ENCODE assay signal across 9 cellular contexts in genomic region chr11:48081151-48082010, GRCh38.
DNase-seq lines count a peak whose midpoint lies in the region; ATAC-seq, FAIRE-seq and TF ChIP-seq lines count a peak whose summit lies in the region.
"Had no signal": no experiment of that assay in that cellular context is flagged by ENCODE, and none has a peak within 500 bp of the region (broad histone marks: within the 10 kb centered on the region; RNA-seq: fewer than 3 reads in every experiment).

No MANE protein-coding gene starts in this region.

- H3K27me3 Mint-ChIP-seq in activated CD4-positive, alpha-beta memory T cell treated with anti-CD3 and anti-CD28 coated beads, Interleukin-2, amount 10 ng/mL, durations not matched to agents 7 days and 5 days: no peaks in the 10 kb centered on the region
- H3K27me3 Mint-ChIP-seq: IgD-negative memory B cell had no signal

- POLR2A ChIA-PET in activated CD4-positive, alpha-beta memory T cell treated with anti-CD3 and anti-CD28 coated beads, Interleukin-2, amount 10 ng/mL, durations not matched to agents 7 days and 5 days (lab: Charles Lee): interaction anchor here (1.0 to 1.6 kb wide), 5 partner anchors 24 to 80 kb away, joined by 3 to 5 read pairs (median 4); no protein-coding TSS in a partner anchor

- H3K4me1 Mint-ChIP-seq in activated CD4-positive, alpha-beta memory T cell treated with anti-CD3 and anti-CD28 coated beads, Interleukin-2, amount 10 ng/mL, durations not matched to agents 7 days and 5 days: peaks cover 52% of the 10 kb centered on the region

- no peak overlapping the region for H3K4me3 ChIP-seq in HL-60 (replicated peaks; ENCODE audit: insufficient read depth, low read length)
- no peak overlapping the region for H3K4me3 ChIP-seq in small intestine (ENCODE audit: low read depth in 1 of 2, low read length in 2 of 2)

- CTCF ChIA-PET in activated CD4-positive, alpha-beta memory T cell treated with anti-CD3 and anti-CD28 coated beads, Interleukin-2, amount 10 ng/mL, durations not matched to agents 7 days and 5 days (lab: Charles Lee): interaction anchor here (0.7 kb wide), 1 partner anchor 25 kb away, joined by 5 read pairs; no protein-coding TSS in a partner anchor

- H3K27ac Mint-ChIP-seq in activated CD4-positive, alpha-beta memory T cell treated with anti-CD3 and anti-CD28 coated beads, Interleukin-2, amount 10 ng/mL, durations not matched to agents 7 days and 5 days: peak overlapping the region; percentile 31

- TF ChIP-seq CTCF in HL-60 (IDR thresholded peaks at IDR 0.05; ENCODE audit: insufficient read depth, low read length): no peak

- DNase-seq in HL-60 (ENCODE audit: low read depth in 1 of 2, low spot score in 1 of 2) (peak; percentile 43 to 51), glomerular visceral epithelial cell (ENCODE audit: extremely low spot score) (peak; percentile 90), posterior vena cava (ENCODE audit: low spot score) (peak; percentile 95), small intestine (no peak)
- DNase-seq in activated CD4-positive, alpha-beta memory T cell treated with anti-CD3 and anti-CD28 coated beads, Interleukin-2, amount 10 ng/mL, durations not matched to agents 7 days and 5 days: peak; percentile 29
- DNase-seq in NK-92 treated with Interleukin-12 subunit alpha and Interleukin-12 subunit beta, amount 100 ng/mL, for 24 hours (lab: John Stamatoyannopoulos, UW): no peak

- H3K36me3 Mint-ChIP-seq in activated CD4-positive, alpha-beta memory T cell treated with anti-CD3 and anti-CD28 coated beads, Interleukin-2, amount 10 ng/mL, durations not matched to agents 7 days and 5 days (ENCODE audit: low read depth): peaks cover 58% of the 10 kb centered on the region

- intact Hi-C loops in posterior vena cava (cut with DNase I): loop anchor here in 1 of 2 donors (10.0 kb wide), 1 partner anchor 97 kb away; the partner anchor contains the start of gene PTPRJ

- ATAC-seq in HG03159 (IDR thresholded peaks at IDR 0.05; ENCODE audit: unreplicated experiment): no peak
- no peak for ATAC-seq in HG03521 (IDR thresholded peaks at IDR 0.05; ENCODE audit: unreplicated experiment)

- H3K4me1 ChIP-seq in small intestine (ENCODE audit: control insufficient read depth in 2 of 2, insufficient read depth in 1 of 2, low read depth in 1 of 2, low read length in 1 of 2): no peaks in the 10 kb centered on the region

- H3K27ac ChIP-seq in HL-60 (replicated peaks) (no peak overlapping the region), small intestine (ENCODE audit: low read depth in 1 of 2, low read length in 1 of 2) (no peak overlapping the region)

- WGBS in small intestine, 3 donors: 51 to 75% (median 60%) methylated on average over 19 of the region's 19 CpGs

- H3K36me3 ChIP-seq in small intestine (ENCODE audit: control insufficient read depth in 2 of 2, insufficient read depth in 2 of 2, low read length in 2 of 2): no peaks in the 10 kb centered on the region

- no peaks in the 10 kb centered on the region for H3K9me3 Mint-ChIP-seq in activated CD4-positive, alpha-beta memory T cell treated with anti-CD3 and anti-CD28 coated beads, Interleukin-2, amount 10 ng/mL, durations not matched to agents 7 days and 5 days

- no peak overlapping the region for H3K4me3 Mint-ChIP-seq in activated CD4-positive, alpha-beta memory T cell treated with anti-CD3 and anti-CD28 coated beads, Interleukin-2, amount 10 ng/mL, durations not matched to agents 7 days and 5 days

- FAIRE-seq in small intestine (lab: Jason Lieb, UNC): no peak

- H3K27me3 ChIP-seq in HL-60 (ENCODE audit: insufficient read depth, poor library complexity, severe bottlenecking) (no peaks in the 10 kb centered on the region), small intestine (ENCODE audit: control insufficient read depth in 2 of 2, insufficient read depth in 2 of 2, low read length in 2 of 2) (no peaks in the 10 kb centered on the region)

- H3K9me3 ChIP-seq in small intestine (ENCODE audit: control insufficient read depth, low read depth): no peaks in the 10 kb centered on the region

Comparison
In these comparisons a context has a peak if more than half of its experiments do, and no peak if none do; other contexts are left out.
1. DNase-seq: peak in HL-60 (2 of 2), activated CD4-positive, alpha-beta memory T cell treated with anti-CD3 and anti-CD28 coated beads, Interleukin-2, amount 10 ng/mL, durations not matched to agents 7 days and 5 days (single experiment), glomerular visceral epithelial cell (single experiment) and posterior vena cava (single experiment); none in small intestine (single experiment) and NK-92 treated with Interleukin-12 subunit alpha and Interleukin-12 subunit beta, amount 100 ng/mL, for 24 hours (single experiment).